ENCODE assay signal across 7 cellular contexts in the genomic region with DNA sequence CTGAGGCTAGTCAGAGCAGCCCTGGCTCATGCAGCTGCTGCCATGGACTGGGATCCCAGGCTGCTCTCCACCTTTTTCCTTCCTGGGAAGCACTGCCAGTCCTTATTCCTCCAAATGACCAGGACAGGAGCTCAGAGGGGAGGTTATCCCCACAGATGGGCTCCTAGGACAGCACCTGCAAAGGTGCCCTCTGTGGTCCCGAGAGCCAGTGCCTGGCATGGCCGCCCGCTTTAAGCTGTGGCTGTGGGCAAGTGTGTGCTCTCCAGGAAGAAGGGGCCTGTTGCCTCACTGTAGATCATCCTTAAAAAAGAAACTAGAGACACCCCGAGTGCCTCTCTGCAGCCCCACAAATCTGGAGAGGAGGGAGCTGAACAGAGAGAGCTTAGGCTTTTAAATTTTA.
"Had no signal": no experiment of that assay in that cellular context is flagged by ENCODE, and none has a peak within 500 bp of the region (broad histone marks: within the 10 kb centered on the region; RNA-seq: fewer than 3 reads in every experiment).

No MANE protein-coding gene starts in this region.

- FAIRE-seq: HTR-8/SVneo, K562 had no signal

- H2AFZ ChIP-seq: GM23248 had no signal

- H3K27ac ChIP-seq: GM23248 had no signal

- H3K27ac Mint-ChIP-seq: H9 had no signal

- H3K4me3 Mint-ChIP-seq: H9 had no signal

- ATAC-seq: K562 had no signal

- DNase-seq: GM23248, GOT3, H9, HCEC 1CT, IMR-90 had no signal

- H3K9ac ChIP-seq: GM23248 had no signal

- H3K4me3 ChIP-seq: GM23248, K562 had no signal
